In the genomic region with DNA sequence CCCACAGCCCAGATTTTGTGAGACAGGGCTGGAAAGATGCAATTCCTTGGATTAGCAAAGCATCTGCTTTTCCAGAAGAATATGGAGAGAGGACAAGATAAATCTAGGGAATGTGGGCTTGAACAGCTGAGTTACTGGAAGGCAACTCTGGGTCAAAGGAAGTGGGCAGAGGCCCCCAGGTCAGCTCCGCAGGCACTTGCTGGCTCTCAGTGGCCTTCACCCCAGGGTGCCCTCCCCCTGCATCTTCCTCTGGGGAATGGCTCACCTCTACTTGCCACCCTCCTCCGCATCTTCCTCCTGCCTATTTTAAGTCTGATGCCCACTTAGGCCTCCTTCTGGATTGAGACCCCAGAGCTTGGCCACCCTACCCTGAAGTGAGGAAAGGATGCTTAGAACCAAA, we compare ENCODE assay signal across 8 cellular contexts. TPM values are rescaled to one million over a fixed set of nuclear protein-coding genes. Genes with fewer than 3 reads are reported as not detected.
A peak's percentile ranks its signal among the peaks of the same experiment; 100 is the strongest.
DNase-seq lines count a peak whose midpoint lies in the region; ATAC-seq and TF ChIP-seq lines count a peak whose summit lies in the region.

No MANE protein-coding gene starts in this region.

- 95% methylated on average over 2 of the region's 2 CpGs for WGBS in mammary epithelial cell (ENCODE audit: low coverage, missing lambda C conversion rate)

- no peaks in the 10 kb centered on the region for H3K9me3 Mint-ChIP-seq in activated naive CD4-positive, alpha-beta T cell treated with anti-CD3 and anti-CD28 coated beads, Interleukin-2, amount 50 U/mL, for 24 hours
- H3K9me3 Mint-ChIP-seq in nephron = no peaks in the 10 kb centered on the region
- no peaks in the 10 kb centered on the region for H3K9me3 Mint-ChIP-seq in T-helper 2 cell treated with Interferon-gamma antibody and Interleukin-4, amounts not matched to agents 5 μg/mL and 100 μg/mL, for 36 hours

- TF ChIP-seq CTCF in mammary epithelial cell (conservative IDR thresholded peaks at IDR 0.05 in 1 of 2, IDR thresholded peaks at IDR 0.05 in 1 of 2; ENCODE audit: extremely low read depth in 1 of 2, insufficient read depth in 1 of 2, low read depth in 1 of 2, low read length in 2 of 2) (no peak), nephron (IDR thresholded peaks at IDR 0.05; ENCODE audit: unreplicated experiment in 3 of 3) (no peak), upper lobe of right lung (IDR thresholded peaks at IDR 0.05) (no peak)

- H3K9me3 ChIP-seq in mammary epithelial cell (replicated peaks; ENCODE audit: insufficient read depth, low read length) = no peaks in the 10 kb centered on the region
- H3K9me3 ChIP-seq in upper lobe of right lung = no peaks in the 10 kb centered on the region

- H3K4me3 Mint-ChIP-seq in activated naive CD4-positive, alpha-beta T cell treated with anti-CD3 and anti-CD28 coated beads, Interleukin-2, amount 50 U/mL, for 24 hours = no peak overlapping the region
- no peak overlapping the region for H3K4me3 Mint-ChIP-seq in nephron
- no peak overlapping the region for H3K4me3 Mint-ChIP-seq in T-helper 2 cell treated with Interferon-gamma antibody and Interleukin-4, amounts not matched to agents 5 μg/mL and 100 μg/mL, for 36 hours

- H3K36me3 ChIP-seq in mammary epithelial cell (ENCODE audit: insufficient read depth, low read length) (peaks cover 44% of the 10 kb centered on the region), upper lobe of right lung (peaks cover 98% of the 10 kb centered on the region)

- H3K36me3 Mint-ChIP-seq in activated naive CD4-positive, alpha-beta T cell treated with anti-CD3 and anti-CD28 coated beads, Interleukin-2, amount 50 U/mL, for 24 hours = peaks cover 6% of the 10 kb centered on the region
- H3K36me3 Mint-ChIP-seq in nephron (ENCODE audit: low read depth) = peaks cover 60% of the 10 kb centered on the region
- H3K36me3 Mint-ChIP-seq in T-helper 2 cell treated with Interferon-gamma antibody and Interleukin-4, amounts not matched to agents 5 μg/mL and 100 μg/mL, for 36 hours (ENCODE audit: low read depth) = peaks cover 70% of the 10 kb centered on the region

- in situ Hi-C loops in mammary epithelial cell (cut with MboI; ENCODE audit: low sequenced_read_pairs in 2 of 2) = no loop called here

- no peak overlapping the region for H3K4me3 ChIP-seq in mammary epithelial cell (replicated peaks in 1 of 3; ENCODE audit: insufficient read depth in 1 of 3, low read depth in 2 of 3, low read length in 3 of 3)
- H3K4me3 ChIP-seq in upper lobe of right lung = no peak overlapping the region

- CTCF ChIA-PET in mammary epithelial cell (lab: Charles Lee; ENCODE audit: low non-redundant PET) = interaction anchor here (0.5 to 0.6 kb wide), 2 partner anchors 33 to 893 kb away, joined by 4 read pairs; no protein-coding TSS in a partner anchor

- no peak overlapping the region for H2AFZ ChIP-seq in mammary epithelial cell (ENCODE audit: low read depth, low read length)

- H4K20me1 ChIP-seq in mammary epithelial cell (ENCODE audit: insufficient read depth, low read length) = no peaks in the 10 kb centered on the region

- peak overlapping the region; percentile 46 for H3K4me2 ChIP-seq in mammary epithelial cell (ENCODE audit: insufficient read depth, low read depth, low read length)

- peak overlapping the region; percentile 12 for H3K9ac ChIP-seq in mammary epithelial cell (ENCODE audit: insufficient read depth, low read length)

- no peaks in the 10 kb centered on the region for H3K27me3 ChIP-seq in mammary epithelial cell (ENCODE audit: insufficient read depth, low read length)
- no peaks in the 10 kb centered on the region for H3K27me3 ChIP-seq in upper lobe of right lung

- no peak for DNase-seq in activated naive CD4-positive, alpha-beta T cell treated with Interleukin-2 at 50 U/mL for 16 hours
- DNase-seq in mammary epithelial cell (no peak), upper lobe of right lung (peak; percentile 41), NCI-H524 (lab: John Stamatoyannopoulos, UW) (no peak)
- no peak for DNase-seq in T-helper 2 cell treated with Interferon-gamma antibody and Interleukin-4, amounts not matched to agents 5 μg/mL and 100 μg/mL, for 36 hours (ENCODE audit: low spot score)
- DNase-seq in stimulated activated CD4-positive, alpha-beta T cell treated with anti-CD3 and anti-CD28 coated beads, Interleukin-4, amount 100 ng/mL, for 1 hour = no peak

- ATAC-seq in upper lobe of right lung = no peak

- dilution Hi-C loops in mammary epithelial cell (cut with HindIII; ENCODE audit: low sequenced_read_pairs) = no loop called here

- peaks cover 22% of the 10 kb centered on the region for H3K4me1 Mint-ChIP-seq in activated naive CD4-positive, alpha-beta T cell treated with anti-CD3 and anti-CD28 coated beads, Interleukin-2, amount 50 U/mL, for 24 hours
- peaks cover 52% of the 10 kb centered on the region for H3K4me1 Mint-ChIP-seq in nephron
- peaks cover 29% of the 10 kb centered on the region for H3K4me1 Mint-ChIP-seq in T-helper 2 cell treated with Interferon-gamma antibody and Interleukin-4, amounts not matched to agents 5 μg/mL and 100 μg/mL, for 36 hours (ENCODE audit: low read depth)

- BruUV-seq in mammary epithelial cell (replicated peaks; lab: Mats Ljungman, UMichigan) = no TSS peak

- H3K27me3 Mint-ChIP-seq in activated naive CD4-positive, alpha-beta T cell treated with anti-CD3 and anti-CD28 coated beads, Interleukin-2, amount 50 U/mL, for 24 hours = no peaks in the 10 kb centered on the region
- no peaks in the 10 kb centered on the region for H3K27me3 Mint-ChIP-seq in nephron (ENCODE audit: low read depth)
- no peaks in the 10 kb centered on the region for H3K27me3 Mint-ChIP-seq in T-helper 2 cell treated with Interferon-gamma antibody and Interleukin-4, amounts not matched to agents 5 μg/mL and 100 μg/mL, for 36 hours (ENCODE audit: low read depth)

- peak overlapping the region; percentile 84 for H3K27ac Mint-ChIP-seq in activated naive CD4-positive, alpha-beta T cell treated with anti-CD3 and anti-CD28 coated beads, Interleukin-2, amount 50 U/mL, for 24 hours
- peak overlapping the region; percentile 87 to 92 (median 91) for H3K27ac Mint-ChIP-seq in nephron
- no peak overlapping the region for H3K27ac Mint-ChIP-seq in T-helper 2 cell treated with Interferon-gamma antibody and Interleukin-4, amounts not matched to agents 5 μg/mL and 100 μg/mL, for 36 hours

- H3K4me1 ChIP-seq in mammary epithelial cell (ENCODE audit: insufficient read depth, low read length) (peaks cover 48% of the 10 kb centered on the region), upper lobe of right lung (peaks cover 46% of the 10 kb centered on the region)

- peak overlapping the region; percentile 61 for H3K27ac ChIP-seq in mammary epithelial cell (ENCODE audit: insufficient read depth, low read depth, low read length)
- peak overlapping the region; percentile 75 for H3K27ac ChIP-seq in upper lobe of right lung

- intact Hi-C loops in mammary epithelial cell (cut with micrococcal nuclease) = loop anchor here (1.0 to 10.0 kb wide), 3 partner anchors 101 to 310 kb away; partner anchors contain the start of gene ZNF410
- intact Hi-C loops in upper lobe of right lung (cut with DNase I) = no loop called here

- peaks cover 58% of the 10 kb centered on the region for H3K79me2 ChIP-seq in mammary epithelial cell (ENCODE audit: insufficient read depth, low read length)

RNA-seq across cellular contexts. Expression of gene PNMA1, which starts 10.5 kb away (rescaled TPM):
- total RNA-seq in mammary epithelial cell (10 to 100 TPM; 15.7 to 30.5 TPM), upper lobe of right lung (22.0 TPM)
- polyA plus RNA-seq in mammary epithelial cell = 17.0 TPM
- polyA minus RNA-seq in mammary epithelial cell = 33.6 TPM
